ENCODE assay signal across 8 cellular contexts in the genomic region with DNA sequence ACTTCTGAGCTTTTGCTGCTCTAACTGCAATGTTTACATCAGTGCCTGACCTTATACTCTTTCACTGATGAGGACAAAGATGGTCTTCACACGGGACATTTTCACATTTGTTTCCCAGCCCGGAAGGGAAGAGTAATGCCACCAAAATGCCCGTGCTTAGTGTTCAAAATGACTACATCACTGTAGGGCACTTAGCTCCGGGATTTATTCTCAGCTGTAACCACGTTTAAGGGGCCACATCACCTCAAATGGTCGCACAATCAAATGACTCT. TPM values are rescaled to one million over a fixed set of nuclear protein-coding genes. Genes with fewer than 3 reads are reported as not detected.
DNase-seq lines count a peak whose midpoint lies in the region; ATAC-seq, FAIRE-seq and TF ChIP-seq lines count a peak whose summit lies in the region.

No MANE protein-coding gene starts in this region.

- CTCF ChIA-PET in activated CD4-positive, alpha-beta T cell treated with anti-CD3 and anti-CD28 coated beads, Interleukin-2, amount 10 ng/mL, durations not matched to agents 7 days and 5 days (lab: Charles Lee) = interaction anchor here (1.0 to 2.5 kb wide), 4 partner anchors 15 to 111 kb away, joined by 3 to 8 read pairs (median 7); no protein-coding TSS in a partner anchor
- CTCF ChIA-PET in HepG2 (lab: Yijun Ruan, JAX; ENCODE audit: low intra/inter-chr PET ratio, low total read pairs) = interaction anchor here (1.7 kb wide), 1 partner anchor 111 kb away, joined by 5 read pairs; no protein-coding TSS in a partner anchor

- no TSS peak for BruUV-seq in HepG2 (replicated peaks; lab: Mats Ljungman, UMichigan)

- H3K9me3 Mint-ChIP-seq in activated CD4-positive, alpha-beta T cell treated with anti-CD3 and anti-CD28 coated beads, Interleukin-2, amount 10 ng/mL, durations not matched to agents 7 days and 5 days = no peaks in the 10 kb centered on the region
- H3K9me3 Mint-ChIP-seq in activated naive CD8-positive, alpha-beta T cell treated with anti-CD3 and anti-CD28 coated beads, Interleukin-2, amount 50 U/mL, for 24 hours = no peaks in the 10 kb centered on the region

- no peak for TF ChIP-seq CTCF in HepG2 (CRISPR knock-in tag; IDR thresholded peaks at IDR 0.05)

- H3K36me3 Mint-ChIP-seq in activated CD4-positive, alpha-beta T cell treated with anti-CD3 and anti-CD28 coated beads, Interleukin-2, amount 10 ng/mL, durations not matched to agents 7 days and 5 days (ENCODE audit: low read depth) = no peaks in the 10 kb centered on the region
- H3K36me3 Mint-ChIP-seq in activated naive CD8-positive, alpha-beta T cell treated with anti-CD3 and anti-CD28 coated beads, Interleukin-2, amount 50 U/mL, for 24 hours (ENCODE audit: low read depth) = no peaks in the 10 kb centered on the region

- H3K4me2 ChIP-seq in HepG2 (ENCODE audit: low read depth, low read length) = peak overlapping the region; percentile 81

- TF ChIP-seq RAD21 in HepG2 (CRISPR knock-in tag; IDR thresholded peaks at IDR 0.05) = no peak

- TF ChIP-seq EP300 in HepG2 (IDR thresholded peaks at IDR 0.05; ENCODE audit: low read depth in 2 of 2, low read length in 2 of 2) (no peak), HepG2 (CRISPR knock-in tag; IDR thresholded peaks at IDR 0.05; ENCODE audit: borderline replicate concordance) (no peak)

- no peaks in the 10 kb centered on the region for H3K9me3 ChIP-seq in HepG2 (ENCODE audit: low read length)
- H3K9me3 ChIP-seq in thymus (ENCODE audit: control insufficient read depth) = no peaks in the 10 kb centered on the region

- H3K4me1 ChIP-seq in HepG2 (ENCODE audit: insufficient read depth, low read length) (peaks cover 40% of the 10 kb centered on the region), thymus (ENCODE audit: control insufficient read depth, insufficient read depth, low read length) (peaks cover 18% of the 10 kb centered on the region)

- no peak for FAIRE-seq in HepG2 (lab: Jason Lieb, UNC)

- H3K27me3 Mint-ChIP-seq in activated CD4-positive, alpha-beta T cell treated with anti-CD3 and anti-CD28 coated beads, Interleukin-2, amount 10 ng/mL, durations not matched to agents 7 days and 5 days = no peaks in the 10 kb centered on the region
- no peaks in the 10 kb centered on the region for H3K27me3 Mint-ChIP-seq in activated naive CD8-positive, alpha-beta T cell treated with anti-CD3 and anti-CD28 coated beads, Interleukin-2, amount 50 U/mL, for 24 hours

- H3K27me3 ChIP-seq in HepG2 (ENCODE audit: control insufficient read depth in 1 of 2, insufficient read depth in 2 of 2, low read length in 2 of 2) (peaks cover 0 to 46% of the 10 kb centered on the region in 2 experiments; a peak in 3 of 5 replicates), thymus (ENCODE audit: control insufficient read depth, insufficient read depth) (no peaks in the 10 kb centered on the region)

- DNase-seq in activated CD4-positive, alpha-beta T cell treated with anti-CD3 and anti-CD28 coated beads, Interleukin-2, amount 10 ng/mL, durations not matched to agents 7 days and 5 days = no peak
- no peak for DNase-seq in activated CD4-positive, alpha-beta T cell treated with anti-CD3 and anti-CD28 coated beads, Interleukin-2, amount 50 U/mL, for 4 hours
- DNase-seq in activated naive CD8-positive, alpha-beta T cell treated with anti-CD3 and anti-CD28 coated beads, Interleukin-2, amount 50 U/mL, for 24 hours = peak; percentile 9
- DNase-seq in HepG2 (ENCODE audit: low spot score) (no peak), hypothalamus (lab: John Stamatoyannopoulos, UW) (no peak)
- DNase-seq in activated effector memory CD4-positive, alpha-beta T cell treated with anti-CD3 and anti-CD28 coated beads, Interleukin-2, amount 50 U/mL, for 16 hours = no peak

- TF ChIP-seq POLR2A in HepG2 (IDR thresholded peaks at IDR 0.05; ENCODE audit: insufficient read depth in 1 of 2, low read depth in 2 of 2, low read length in 2 of 2) = no peak

- peak overlapping the region; percentile 84 for H3K27ac Mint-ChIP-seq in activated CD4-positive, alpha-beta T cell treated with anti-CD3 and anti-CD28 coated beads, Interleukin-2, amount 10 ng/mL, durations not matched to agents 7 days and 5 days
- peak overlapping the region; percentile 89 for H3K27ac Mint-ChIP-seq in activated naive CD8-positive, alpha-beta T cell treated with anti-CD3 and anti-CD28 coated beads, Interleukin-2, amount 50 U/mL, for 24 hours

- no peaks in the 10 kb centered on the region for H3K79me2 ChIP-seq in HepG2 (ENCODE audit: insufficient read depth, low read length)

- ATAC-seq in activated naive CD8-positive, alpha-beta T cell treated with anti-CD3 and anti-CD28 coated beads, Interleukin-2, amount 50 U/mL, for 24 hours = no peak
- ATAC-seq in HepG2 (no peak), GM21528 (IDR thresholded peaks at IDR 0.05; ENCODE audit: low FRiP score, unreplicated experiment) (no peak)

- no peaks in the 10 kb centered on the region for H4K20me1 ChIP-seq in HepG2 (ENCODE audit: insufficient read depth, low read length)

- H3K4me3 Mint-ChIP-seq in activated CD4-positive, alpha-beta T cell treated with anti-CD3 and anti-CD28 coated beads, Interleukin-2, amount 10 ng/mL, durations not matched to agents 7 days and 5 days = peak overlapping the region; percentile 72
- H3K4me3 Mint-ChIP-seq in activated naive CD8-positive, alpha-beta T cell treated with anti-CD3 and anti-CD28 coated beads, Interleukin-2, amount 50 U/mL, for 24 hours = peak overlapping the region; percentile 70

- WGBS in HepG2 (ENCODE audit: low lambda C conversion rate) = 13% methylated on average over 6 of the region's 6 CpGs
- WGBS in thymus = 16% methylated on average over 6 of the region's 6 CpGs

- POLR2A ChIA-PET in activated CD4-positive, alpha-beta T cell treated with anti-CD3 and anti-CD28 coated beads, Interleukin-2, amount 10 ng/mL, durations not matched to agents 7 days and 5 days (lab: Charles Lee) = no interaction called here
- POLR2A ChIA-PET in HepG2 (lab: Yijun Ruan, JAX) = no interaction called here

- in situ Hi-C loops in HepG2 (cut with HindIII; ENCODE audit: extremely low pct_ligation_motif_present, low pct_unique_long_range_greater_than_20kb) = no loop called here

- no peak overlapping the region; the same call in 1 of the 2 replicates for H3K9ac ChIP-seq in HepG2 (ENCODE audit: insufficient read depth, low read depth, low read length)

- H3K4me3 ChIP-seq in HepG2 (replicated peaks in 1 of 3; ENCODE audit: insufficient read depth in 1 of 3, low read depth in 2 of 3, low read length in 3 of 3) = peak overlapping the region in 1 of 3 experiments; percentile 12; a peak in 1 of 6 replicates
- H3K4me3 ChIP-seq in thymus (ENCODE audit: low read length) = peak overlapping the region; percentile 84

- intact Hi-C loops in HepG2 (cut with micrococcal nuclease; ENCODE audit: unreplicated experiment) = loop anchor here (5.0 to 10.0 kb wide), 2 partner anchors 98 to 176 kb away; partner anchors contain the start of gene HEBP1

- no peaks in the 10 kb centered on the region for H3K36me3 ChIP-seq in HepG2 (replicated peaks in 1 of 2; ENCODE audit: control insufficient read depth in 1 of 2, insufficient read depth in 2 of 2, low read length in 2 of 2)
- no peaks in the 10 kb centered on the region for H3K36me3 ChIP-seq in thymus (ENCODE audit: control insufficient read depth, insufficient read depth)

- H3K27ac ChIP-seq in HepG2 (ENCODE audit: extremely low read length, insufficient read depth, low read length) (no peak overlapping the region), thymus (ENCODE audit: low read depth) (peak overlapping the region; percentile 95)

- no peak overlapping the region for H2AFZ ChIP-seq in HepG2 (ENCODE audit: low read length)

- H3K4me1 Mint-ChIP-seq in activated CD4-positive, alpha-beta T cell treated with anti-CD3 and anti-CD28 coated beads, Interleukin-2, amount 10 ng/mL, durations not matched to agents 7 days and 5 days = peaks cover 56% of the 10 kb centered on the region
- H3K4me1 Mint-ChIP-seq in activated naive CD8-positive, alpha-beta T cell treated with anti-CD3 and anti-CD28 coated beads, Interleukin-2, amount 50 U/mL, for 24 hours = peaks cover 60% of the 10 kb centered on the region

RNA-seq across cellular contexts. Expression of gene GSG1, which starts 2.9 kb away (rescaled TPM):
- total RNA-seq in activated CD4-positive, alpha-beta T cell treated with anti-CD3 and anti-CD28 coated beads, Interleukin-2, amount 10 ng/mL, durations not matched to agents 7 days and 5 days = not detected
- total RNA-seq in HepG2 (2016; rRNA removed; fragmentation: Illumina TruSeq; extraction: Trizol) = not detected in 2 replicates
- not detected in 2 replicates for total RNA-seq in HepG2 (2016; cell fraction: cytosol; rRNA removed; fragmentation: Illumina TruSeq; extraction: Trizol; ENCODE audit: low read depth)
- not detected in 2 replicates for total RNA-seq in HepG2 (2016; cell fraction: insoluble cytoplasmic fraction; rRNA removed; fragmentation: Illumina TruSeq; extraction: Trizol)
- not detected in 2 replicates for total RNA-seq in HepG2 (2016; cell fraction: membrane; rRNA removed; fragmentation: Illumina TruSeq; extraction: Trizol)
- total RNA-seq in HepG2 (2016; cell fraction: nucleus; rRNA removed; fragmentation: Illumina TruSeq; extraction: Trizol) = not detected in 2 replicates
- polyA plus RNA-seq in HepG2 (2011; rRNA removed) (not detected in 2 replicates), thymus (0.14 TPM)
- polyA plus RNA-seq in HepG2 (2011; cell fraction: cytosol; rRNA removed) = not detected in 2 replicates
- not detected in 2 replicates for polyA plus RNA-seq in HepG2 (2011; cell fraction: nucleus; rRNA removed)
- polyA plus RNA-seq in HepG2 (2012) = not detected in 2 replicates
- polyA plus RNA-seq in HepG2 (2016; cell fraction: cytosol; fragmentation: Illumina TruSeq; extraction: Trizol; ENCODE audit: low read depth) = not detected in 2 replicates
- not detected in 2 replicates for polyA plus RNA-seq in HepG2 (2016; cell fraction: insoluble cytoplasmic fraction; fragmentation: Illumina TruSeq; extraction: Trizol; ENCODE audit: low read depth)
- not detected in 2 replicates for polyA plus RNA-seq in HepG2 (2016; cell fraction: membrane; fragmentation: Illumina TruSeq; extraction: Trizol; ENCODE audit: low read depth)
- polyA plus RNA-seq in HepG2 (2016; cell fraction: nucleus; fragmentation: Illumina TruSeq; extraction: Trizol; ENCODE audit: insufficient read depth, low read depth) = not detected in 2 replicates
- 0.26 TPM in 1 of 2 replicates, not detected in the other for polyA minus RNA-seq in HepG2 (2011; rRNA and poly(A)+ RNA removed; ENCODE audit: low replicate concordance)
- not detected in 2 replicates for polyA minus RNA-seq in HepG2 (2011; cell fraction: cytosol; rRNA and poly(A)+ RNA removed)
- not detected in 2 replicates for polyA minus RNA-seq in HepG2 (2011; cell fraction: nucleus; rRNA and poly(A)+ RNA removed)

RNA-seq across cellular contexts. Expression of gene FAM234B, which starts 56.4 kb away (rescaled TPM):
- total RNA-seq in activated CD4-positive, alpha-beta T cell treated with anti-CD3 and anti-CD28 coated beads, Interleukin-2, amount 10 ng/mL, durations not matched to agents 7 days and 5 days = 1 to 10 TPM; 3.9 to 4.4 TPM
- total RNA-seq in HepG2 (2016; rRNA removed; fragmentation: Illumina TruSeq; extraction: Trizol) = 4.2 and 7.8 TPM in 2 replicates
- 0.81 and 1.1 TPM in 2 replicates for total RNA-seq in HepG2 (2016; cell fraction: cytosol; rRNA removed; fragmentation: Illumina TruSeq; extraction: Trizol; ENCODE audit: low read depth)
- 4.7 and 7.7 TPM in 2 replicates for total RNA-seq in HepG2 (2016; cell fraction: insoluble cytoplasmic fraction; rRNA removed; fragmentation: Illumina TruSeq; extraction: Trizol)
- total RNA-seq in HepG2 (2016; cell fraction: membrane; rRNA removed; fragmentation: Illumina TruSeq; extraction: Trizol) = 2.1 and 2.3 TPM in 2 replicates
- 7.5 and 9.0 TPM in 2 replicates for total RNA-seq in HepG2 (2016; cell fraction: nucleus; rRNA removed; fragmentation: Illumina TruSeq; extraction: Trizol)
- 10.3 and 13.8 TPM in 2 replicates for polyA plus RNA-seq in HepG2 (2011; rRNA removed)
- polyA plus RNA-seq in HepG2 (2011; cell fraction: cytosol; rRNA removed) = 8.2 and 8.5 TPM in 2 replicates
- polyA plus RNA-seq in HepG2 (2011; cell fraction: nucleus; rRNA removed) = 5.0 and 5.6 TPM in 2 replicates
- 6.4 and 6.6 TPM in 2 replicates for polyA plus RNA-seq in HepG2 (2012)
- 0.17 and 0.25 TPM in 2 replicates for polyA plus RNA-seq in HepG2 (2016; cell fraction: cytosol; fragmentation: Illumina TruSeq; extraction: Trizol; ENCODE audit: low read depth)
- 1.9 and 2.1 TPM in 2 replicates for polyA plus RNA-seq in HepG2 (2016; cell fraction: insoluble cytoplasmic fraction; fragmentation: Illumina TruSeq; extraction: Trizol; ENCODE audit: low read depth)
- polyA plus RNA-seq in HepG2 (2016; cell fraction: membrane; fragmentation: Illumina TruSeq; extraction: Trizol; ENCODE audit: low read depth) = 0.42 and 0.52 TPM in 2 replicates
- 5.1 and 6.7 TPM in 2 replicates for polyA plus RNA-seq in HepG2 (2016; cell fraction: nucleus; fragmentation: Illumina TruSeq; extraction: Trizol; ENCODE audit: insufficient read depth, low read depth)
- polyA minus RNA-seq in HepG2 (2011; rRNA and poly(A)+ RNA removed; ENCODE audit: low replicate concordance) = 17.2 and 40.0 TPM in 2 replicates
- 14.2 and 15.6 TPM in 2 replicates for polyA minus RNA-seq in HepG2 (2011; cell fraction: cytosol; rRNA and poly(A)+ RNA removed)
- polyA minus RNA-seq in HepG2 (2011; cell fraction: nucleus; rRNA and poly(A)+ RNA removed) = 15.6 and 20.3 TPM in 2 replicates
- polyA plus RNA-seq in thymus = 3.8 TPM
